ENCODE assay signal across 27 cellular contexts in genomic region chrX:125492439-125492838, GRCh38.
"Had no signal": no experiment of that assay in that cellular context is flagged by ENCODE, and none has a peak within 500 bp of the region (broad histone marks: within the 10 kb centered on the region; RNA-seq: fewer than 3 reads in every experiment).

No MANE protein-coding gene starts in this region.

- H3K9ac ChIP-seq: neural progenitor cell had no signal

- DNase-seq: activated B cell treated with CpG ODN at 0.5 μM for 24 hours; activated CD4-positive, alpha-beta memory T cell treated with anti-CD3 and anti-CD28 coated beads, Interleukin-2, amount 10 ng/mL, durations not matched to agents 7 days and 5 days; activated CD4-positive, alpha-beta T cell treated with anti-CD3 and anti-CD28 coated beads for 4 hours; activated CD8-positive, alpha-beta memory T cell treated with anti-CD3 and anti-CD28 coated beads, Interleukin-2, amount 10 ng/mL, durations not matched to agents 7 days and 5 days; activated naive CD4-positive, alpha-beta T cell treated with Interleukin-2 at 50 U/mL for 16 hours; activated naive CD8-positive, alpha-beta T cell treated with anti-CD3 and anti-CD28 coated beads, Interleukin-2, amount 10 ng/mL, durations not matched to agents 7 days and 5 days; amygdala; body of pancreas; caudate nucleus; effector memory CD8-positive, alpha-beta T cell; foreskin melanocyte; glutamatergic neuron; hippocampal formation; islet precursor cell; naive B cell; stimulated activated CD4-positive, alpha-beta T cell treated with anti-CD3 and anti-CD28 coated beads, Interleukin-15, amount 100 ng/mL, for 24 hours; stimulated activated CD4-positive, alpha-beta T cell treated with anti-CD3 and anti-CD28 coated beads, Interleukin-4, amount 100 ng/mL, for 24 hours; stomach had no signal

- ATAC-seq: activated CD8-positive, alpha-beta memory T cell treated with anti-CD3 and anti-CD28 coated beads, Interleukin-2, amount 10 ng/mL, durations not matched to agents 7 days and 5 days; activated T-helper 17 cell treated with anti-CD3 and anti-CD28 coated beads, Interleukin-2, amount 50 U/mL, for 72 hours; body of pancreas; effector memory CD8-positive, alpha-beta T cell; left lobe of liver; stimulated activated effector memory CD8-positive, alpha-beta T cell treated with anti-CD3 and anti-CD28 coated beads, Interleukin-12 subunit alpha, Interleukin-12 subunit beta, amount 100 ng/mL, for 72 hours had no signal

- H3K4me3 ChIP-seq: body of pancreas, lung, neural progenitor cell, right atrium auricular region, stomach had no signal

- H3K4me1 ChIP-seq: body of pancreas, neural progenitor cell, right atrium auricular region, stomach had no signal

- H3K9me3 Mint-ChIP-seq: activated B cell treated with CpG ODN at 0.5 μM for 24 hours; activated CD4-positive, alpha-beta memory T cell treated with anti-CD3 and anti-CD28 coated beads, Interleukin-2, amount 10 ng/mL, durations not matched to agents 7 days and 5 days; activated naive CD8-positive, alpha-beta T cell treated with anti-CD3 and anti-CD28 coated beads, Interleukin-2, amount 10 ng/mL, durations not matched to agents 7 days and 5 days; activated T-helper 17 cell treated with anti-CD3 and anti-CD28 coated beads, Interleukin-2, amount 50 U/mL, for 72 hours; effector memory CD8-positive, alpha-beta T cell; neural progenitor cell; type B pancreatic cell had no signal

- FAIRE-seq: TTC549 had no signal

- H3K27me3 ChIP-seq: body of pancreas, neural progenitor cell, right atrium auricular region, stomach had no signal

- H3K36me3 Mint-ChIP-seq: activated CD8-positive, alpha-beta memory T cell treated with anti-CD3 and anti-CD28 coated beads, Interleukin-2, amount 10 ng/mL, durations not matched to agents 7 days and 5 days; activated naive CD8-positive, alpha-beta T cell treated with anti-CD3 and anti-CD28 coated beads, Interleukin-2, amount 10 ng/mL, durations not matched to agents 7 days and 5 days; naive B cell; neural progenitor cell; stimulated activated effector memory CD8-positive, alpha-beta T cell treated with anti-CD3 and anti-CD28 coated beads, Interleukin-12 subunit alpha, Interleukin-12 subunit beta, amount 100 ng/mL, for 72 hours; type B pancreatic cell had no signal

- H2AFZ ChIP-seq: neural progenitor cell had no signal

- H3K36me3 ChIP-seq: neural progenitor cell, right atrium auricular region, stomach had no signal

- H3K27ac ChIP-seq: body of pancreas, neural progenitor cell, right atrium auricular region, stomach had no signal

- H3K4me2 ChIP-seq: neural progenitor cell had no signal

- H3K9me3 ChIP-seq: body of pancreas, right atrium auricular region, stomach had no signal

- H3K27ac Mint-ChIP-seq: activated B cell treated with CpG ODN at 0.5 μM for 24 hours; activated CD4-positive, alpha-beta memory T cell treated with anti-CD3 and anti-CD28 coated beads, Interleukin-2, amount 10 ng/mL, durations not matched to agents 7 days and 5 days; activated CD8-positive, alpha-beta memory T cell treated with anti-CD3 and anti-CD28 coated beads, Interleukin-2, amount 10 ng/mL, durations not matched to agents 7 days and 5 days; activated naive CD8-positive, alpha-beta T cell treated with anti-CD3 and anti-CD28 coated beads, Interleukin-2, amount 10 ng/mL, durations not matched to agents 7 days and 5 days; activated T-helper 17 cell treated with anti-CD3 and anti-CD28 coated beads, Interleukin-2, amount 50 U/mL, for 72 hours; effector memory CD8-positive, alpha-beta T cell; neural progenitor cell; progenitor cell of endocrine pancreas; stimulated activated effector memory CD8-positive, alpha-beta T cell treated with anti-CD3 and anti-CD28 coated beads, Interleukin-12 subunit alpha, Interleukin-12 subunit beta, amount 100 ng/mL, for 72 hours; type B pancreatic cell had no signal

- H3K4me1 Mint-ChIP-seq: activated B cell treated with CpG ODN at 0.5 μM for 24 hours; activated CD4-positive, alpha-beta memory T cell treated with anti-CD3 and anti-CD28 coated beads, Interleukin-2, amount 10 ng/mL, durations not matched to agents 7 days and 5 days; activated CD8-positive, alpha-beta memory T cell treated with anti-CD3 and anti-CD28 coated beads, Interleukin-2, amount 10 ng/mL, durations not matched to agents 7 days and 5 days; activated naive CD8-positive, alpha-beta T cell treated with anti-CD3 and anti-CD28 coated beads, Interleukin-2, amount 10 ng/mL, durations not matched to agents 7 days and 5 days; activated T-helper 17 cell treated with anti-CD3 and anti-CD28 coated beads, Interleukin-2, amount 50 U/mL, for 72 hours; naive B cell; neural progenitor cell; stimulated activated effector memory CD8-positive, alpha-beta T cell treated with anti-CD3 and anti-CD28 coated beads, Interleukin-12 subunit alpha, Interleukin-12 subunit beta, amount 100 ng/mL, for 72 hours had no signal

- H3K27me3 Mint-ChIP-seq: activated B cell treated with CpG ODN at 0.5 μM for 24 hours; activated CD4-positive, alpha-beta memory T cell treated with anti-CD3 and anti-CD28 coated beads, Interleukin-2, amount 10 ng/mL, durations not matched to agents 7 days and 5 days; activated CD8-positive, alpha-beta memory T cell treated with anti-CD3 and anti-CD28 coated beads, Interleukin-2, amount 10 ng/mL, durations not matched to agents 7 days and 5 days; activated naive CD8-positive, alpha-beta T cell treated with anti-CD3 and anti-CD28 coated beads, Interleukin-2, amount 10 ng/mL, durations not matched to agents 7 days and 5 days; activated T-helper 17 cell treated with anti-CD3 and anti-CD28 coated beads, Interleukin-2, amount 50 U/mL, for 72 hours; effector memory CD8-positive, alpha-beta T cell; naive B cell; progenitor cell of endocrine pancreas; type B pancreatic cell had no signal

- H3K4me3 Mint-ChIP-seq: activated B cell treated with CpG ODN at 0.5 μM for 24 hours; activated CD4-positive, alpha-beta memory T cell treated with anti-CD3 and anti-CD28 coated beads, Interleukin-2, amount 10 ng/mL, durations not matched to agents 7 days and 5 days; activated CD8-positive, alpha-beta memory T cell treated with anti-CD3 and anti-CD28 coated beads, Interleukin-2, amount 10 ng/mL, durations not matched to agents 7 days and 5 days; activated naive CD8-positive, alpha-beta T cell treated with anti-CD3 and anti-CD28 coated beads, Interleukin-2, amount 10 ng/mL, durations not matched to agents 7 days and 5 days; activated T-helper 17 cell treated with anti-CD3 and anti-CD28 coated beads, Interleukin-2, amount 50 U/mL, for 72 hours; effector memory CD8-positive, alpha-beta T cell; naive B cell; neural progenitor cell; stimulated activated effector memory CD8-positive, alpha-beta T cell treated with anti-CD3 and anti-CD28 coated beads, Interleukin-12 subunit alpha, Interleukin-12 subunit beta, amount 100 ng/mL, for 72 hours; type B pancreatic cell had no signal
